1 cellular context compared by ENCODE assay signal in the genomic region with DNA sequence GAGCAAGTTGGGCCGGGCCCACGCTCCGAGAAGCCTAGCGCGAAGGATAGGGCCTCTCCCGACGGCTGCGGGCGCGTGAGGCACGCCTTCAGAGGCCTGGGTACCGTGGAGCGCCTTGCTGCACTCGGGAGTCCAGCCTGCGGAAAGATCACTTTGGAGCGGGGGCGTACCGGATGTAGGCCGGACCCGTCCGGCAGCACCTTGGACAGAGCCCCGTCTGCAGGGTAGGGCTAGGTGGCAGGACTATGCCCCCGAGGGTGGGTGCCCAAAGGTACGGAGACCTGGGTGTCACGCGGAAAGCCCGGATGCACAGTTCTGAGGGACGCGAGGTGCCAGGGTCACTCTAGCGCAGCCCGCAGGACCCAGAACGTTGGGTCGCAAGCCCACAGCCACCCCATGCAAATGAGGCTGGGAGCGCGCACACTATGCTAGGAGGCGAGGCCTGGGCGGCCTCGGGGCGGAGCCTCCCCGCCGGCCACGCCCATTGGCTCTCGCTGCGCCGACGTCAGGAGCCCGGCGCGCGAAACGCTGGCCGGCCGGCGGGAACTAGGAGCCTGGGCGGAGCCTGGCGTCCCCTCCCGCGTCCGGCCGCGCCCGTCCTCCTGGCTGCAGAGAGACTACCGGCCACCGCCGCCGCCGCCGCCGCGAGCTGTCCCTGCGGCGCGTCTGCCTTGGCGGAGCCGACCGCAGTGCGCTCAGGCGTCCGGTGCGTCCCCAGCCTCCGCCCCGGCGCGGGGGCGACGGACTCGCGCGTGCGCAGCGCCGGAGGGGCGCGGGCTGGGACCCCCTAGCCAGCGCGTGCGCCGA.
TF ChIP-seq lines count a peak whose summit lies in the region.

Gene PAQR4, plus strand, starts transcription at position 611 of the 807 bp plus-strand sequence. CDS start 327 bp downstream, outside the sequence.

TF ChIP-seq in K562, 482 proteins besides CTCF, POLR2A, EP300 and RAD21 (continued from another document and continues in another):
- TF ChIP-seq CHD7 (IDR thresholded peaks at IDR 0.05; ENCODE audit: low read depth, low read length) (no peak), ZSCAN29 (IDR thresholded peaks at IDR 0.05) (no peak), ZNF121 (CRISPR knock-in tag; conservative IDR thresholded peaks at IDR 0.05) (0 out of 2 replicates have a peak, but pooled peaks have one; percentile 11), ETV5 (CRISPR knock-in tag; IDR thresholded peaks at IDR 0.05; ENCODE audit: low read depth) (peak; percentile 99), BCOR (IDR thresholded peaks at IDR 0.05) (peak; percentile 58), CREM (IDR thresholded peaks at IDR 0.05; ENCODE audit: low read depth) (peak; percentile 61), KAT2B (IDR thresholded peaks at IDR 0.05; ENCODE audit: low read depth, low read length) (no peak), RFX7 (CRISPR knock-in tag; IDR thresholded peaks at IDR 0.05) (no peak), ZNF507 (tag; conservative IDR thresholded peaks at IDR 0.05) (no peak), ARID3B (CRISPR knock-in tag; IDR thresholded peaks at IDR 0.05; ENCODE audit: borderline replicate concordance) (no peak), KLF1 (tag; IDR thresholded peaks at IDR 0.05) (peak; percentile 44), CREB3 (tag; conservative IDR thresholded peaks at IDR 0.05; ENCODE audit: low read depth) (no peak; the same call in 1 of the 2 replicates), IRF2 (CRISPR knock-in tag; IDR thresholded peaks at IDR 0.05) (peak; percentile 83; the same call in 1 of the 2 replicates)
- TF ChIP-seq, protein P1, sequence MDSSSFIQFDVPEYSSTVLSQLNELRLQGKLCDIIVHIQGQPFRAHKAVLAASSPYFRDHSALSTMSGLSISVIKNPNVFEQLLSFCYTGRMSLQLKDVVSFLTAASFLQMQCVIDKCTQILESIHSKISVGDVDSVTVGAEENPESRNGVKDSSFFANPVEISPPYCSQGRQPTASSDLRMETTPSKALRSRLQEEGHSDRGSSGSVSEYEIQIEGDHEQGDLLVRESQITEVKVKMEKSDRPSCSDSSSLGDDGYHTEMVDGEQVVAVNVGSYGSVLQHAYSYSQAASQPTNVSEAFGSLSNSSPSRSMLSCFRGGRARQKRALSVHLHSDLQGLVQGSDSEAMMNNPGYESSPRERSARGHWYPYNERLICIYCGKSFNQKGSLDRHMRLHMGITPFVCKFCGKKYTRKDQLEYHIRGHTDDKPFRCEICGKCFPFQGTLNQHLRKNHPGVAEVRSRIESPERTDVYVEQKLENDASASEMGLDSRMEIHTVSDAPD (CRISPR knock-in tag; IDR thresholded peaks at IDR 0.05), result no peak
- TF ChIP-seq, protein P2, sequence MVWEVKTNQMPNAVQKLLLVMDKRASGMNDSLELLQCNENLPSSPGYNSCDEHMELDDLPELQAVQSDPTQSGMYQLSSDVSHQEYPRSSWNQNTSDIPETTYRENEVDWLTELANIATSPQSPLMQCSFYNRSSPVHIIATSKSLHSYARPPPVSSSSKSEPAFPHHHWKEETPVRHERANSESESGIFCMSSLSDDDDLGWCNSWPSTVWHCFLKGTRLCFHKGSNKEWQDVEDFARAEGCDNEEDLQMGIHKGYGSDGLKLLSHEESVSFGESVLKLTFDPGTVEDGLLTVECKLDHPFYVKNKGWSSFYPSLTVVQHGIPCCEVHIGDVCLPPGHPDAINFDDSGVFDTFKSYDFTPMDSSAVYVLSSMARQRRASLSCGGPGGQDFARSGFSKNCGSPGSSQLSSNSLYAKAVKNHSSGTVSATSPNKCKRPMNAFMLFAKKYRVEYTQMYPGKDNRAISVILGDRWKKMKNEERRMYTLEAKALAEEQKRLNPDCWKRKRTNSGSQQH (CRISPR knock-in tag; IDR thresholded peaks at IDR 0.05), result no peak
- TF ChIP-seq, protein P3, sequence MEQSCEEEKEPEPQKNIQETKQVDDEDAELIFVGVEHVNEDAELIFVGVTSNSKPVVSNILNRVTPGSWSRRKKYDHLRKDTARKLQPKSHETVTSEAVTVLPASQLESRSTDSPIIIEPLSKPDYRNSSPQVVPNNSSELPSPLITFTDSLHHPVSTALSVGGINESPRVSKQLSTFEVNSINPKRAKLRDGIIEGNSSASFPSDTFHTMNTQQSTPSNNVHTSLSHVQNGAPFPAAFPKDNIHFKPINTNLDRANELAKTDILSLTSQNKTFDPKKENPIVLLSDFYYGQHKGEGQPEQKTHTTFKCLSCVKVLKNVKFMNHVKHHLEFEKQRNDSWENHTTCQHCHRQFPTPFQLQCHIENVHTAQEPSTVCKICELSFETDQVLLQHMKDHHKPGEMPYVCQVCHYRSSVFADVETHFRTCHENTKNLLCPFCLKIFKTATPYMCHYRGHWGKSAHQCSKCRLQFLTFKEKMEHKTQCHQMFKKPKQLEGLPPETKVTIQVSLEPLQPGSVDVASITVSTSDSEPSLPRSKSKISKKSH (CRISPR knock-in tag; IDR thresholded peaks at IDR 0.05), result no peak
- TF ChIP-seq, protein P4, sequence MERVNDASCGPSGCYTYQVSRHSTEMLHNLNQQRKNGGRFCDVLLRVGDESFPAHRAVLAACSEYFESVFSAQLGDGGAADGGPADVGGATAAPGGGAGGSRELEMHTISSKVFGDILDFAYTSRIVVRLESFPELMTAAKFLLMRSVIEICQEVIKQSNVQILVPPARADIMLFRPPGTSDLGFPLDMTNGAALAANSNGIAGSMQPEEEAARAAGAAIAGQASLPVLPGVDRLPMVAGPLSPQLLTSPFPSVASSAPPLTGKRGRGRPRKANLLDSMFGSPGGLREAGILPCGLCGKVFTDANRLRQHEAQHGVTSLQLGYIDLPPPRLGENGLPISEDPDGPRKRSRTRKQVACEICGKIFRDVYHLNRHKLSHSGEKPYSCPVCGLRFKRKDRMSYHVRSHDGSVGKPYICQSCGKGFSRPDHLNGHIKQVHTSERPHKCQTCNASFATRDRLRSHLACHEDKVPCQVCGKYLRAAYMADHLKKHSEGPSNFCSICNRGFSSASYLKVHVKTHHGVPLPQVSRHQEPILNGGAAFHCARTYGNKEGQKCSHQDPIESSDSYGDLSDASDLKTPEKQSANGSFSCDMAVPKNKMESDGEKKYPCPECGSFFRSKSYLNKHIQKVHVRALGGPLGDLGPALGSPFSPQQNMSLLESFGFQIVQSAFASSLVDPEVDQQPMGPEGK (CRISPR knock-in tag; IDR thresholded peaks at IDR 0.05; ENCODE audit: borderline replicate concordance), result no peak
- TF ChIP-seq, protein P5, sequence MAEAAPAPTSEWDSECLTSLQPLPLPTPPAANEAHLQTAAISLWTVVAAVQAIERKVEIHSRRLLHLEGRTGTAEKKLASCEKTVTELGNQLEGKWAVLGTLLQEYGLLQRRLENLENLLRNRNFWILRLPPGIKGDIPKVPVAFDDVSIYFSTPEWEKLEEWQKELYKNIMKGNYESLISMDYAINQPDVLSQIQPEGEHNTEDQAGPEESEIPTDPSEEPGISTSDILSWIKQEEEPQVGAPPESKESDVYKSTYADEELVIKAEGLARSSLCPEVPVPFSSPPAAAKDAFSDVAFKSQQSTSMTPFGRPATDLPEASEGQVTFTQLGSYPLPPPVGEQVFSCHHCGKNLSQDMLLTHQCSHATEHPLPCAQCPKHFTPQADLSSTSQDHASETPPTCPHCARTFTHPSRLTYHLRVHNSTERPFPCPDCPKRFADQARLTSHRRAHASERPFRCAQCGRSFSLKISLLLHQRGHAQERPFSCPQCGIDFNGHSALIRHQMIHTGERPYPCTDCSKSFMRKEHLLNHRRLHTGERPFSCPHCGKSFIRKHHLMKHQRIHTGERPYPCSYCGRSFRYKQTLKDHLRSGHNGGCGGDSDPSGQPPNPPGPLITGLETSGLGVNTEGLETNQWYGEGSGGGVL (CRISPR knock-in tag; IDR thresholded peaks at IDR 0.05), result no peak
